ENCODE assay signal across 1 cellular context in the genomic region with DNA sequence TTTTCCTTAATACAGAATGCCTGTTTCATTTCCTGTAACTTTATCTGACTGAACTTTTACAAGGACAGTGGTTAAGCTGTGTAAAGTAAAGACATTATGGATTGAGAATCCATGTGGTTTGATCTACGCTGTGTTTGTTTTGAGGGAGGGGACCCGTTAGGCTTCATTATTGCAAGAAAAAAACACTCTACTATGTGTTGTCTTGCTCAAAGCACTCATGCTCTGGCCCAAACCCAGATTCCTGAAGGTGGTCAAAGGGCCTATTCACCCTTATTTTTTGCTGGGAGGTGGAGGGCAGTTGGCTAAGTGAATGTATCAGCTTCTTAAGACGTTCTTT.
TF ChIP-seq lines count a peak whose summit lies in the region.

No MANE protein-coding gene starts in this region.

TF ChIP-seq in GM23338, 12 proteins besides CTCF, POLR2A, EP300 and RAD21 (continued from another document):
- TF ChIP-seq NANOG (IDR thresholded peaks at IDR 0.05; ENCODE audit: borderline replicate concordance) (no peak), ZNF331 (CRISPR knock-in tag; IDR thresholded peaks at IDR 0.05; ENCODE audit: low read depth) (no peak), EZH2phosphoT487 (IDR thresholded peaks at IDR 0.05; ENCODE audit: unreplicated experiment) (no peak), CREB1 (CRISPR knock-in tag; IDR thresholded peaks at IDR 0.05; ENCODE audit: low read depth) (no peak), STAT1 (IDR thresholded peaks at IDR 0.05; ENCODE audit: unreplicated experiment) (no peak), POLR2AphosphoS5 (IDR thresholded peaks at IDR 0.05; ENCODE audit: low read depth) (no peak), ZNF114 (CRISPR knock-in tag; IDR thresholded peaks at IDR 0.05) (no peak), EZH2 (IDR thresholded peaks at IDR 0.05; ENCODE audit: low read depth, unreplicated experiment) (no peak)
- TF ChIP-seq, protein P1, sequence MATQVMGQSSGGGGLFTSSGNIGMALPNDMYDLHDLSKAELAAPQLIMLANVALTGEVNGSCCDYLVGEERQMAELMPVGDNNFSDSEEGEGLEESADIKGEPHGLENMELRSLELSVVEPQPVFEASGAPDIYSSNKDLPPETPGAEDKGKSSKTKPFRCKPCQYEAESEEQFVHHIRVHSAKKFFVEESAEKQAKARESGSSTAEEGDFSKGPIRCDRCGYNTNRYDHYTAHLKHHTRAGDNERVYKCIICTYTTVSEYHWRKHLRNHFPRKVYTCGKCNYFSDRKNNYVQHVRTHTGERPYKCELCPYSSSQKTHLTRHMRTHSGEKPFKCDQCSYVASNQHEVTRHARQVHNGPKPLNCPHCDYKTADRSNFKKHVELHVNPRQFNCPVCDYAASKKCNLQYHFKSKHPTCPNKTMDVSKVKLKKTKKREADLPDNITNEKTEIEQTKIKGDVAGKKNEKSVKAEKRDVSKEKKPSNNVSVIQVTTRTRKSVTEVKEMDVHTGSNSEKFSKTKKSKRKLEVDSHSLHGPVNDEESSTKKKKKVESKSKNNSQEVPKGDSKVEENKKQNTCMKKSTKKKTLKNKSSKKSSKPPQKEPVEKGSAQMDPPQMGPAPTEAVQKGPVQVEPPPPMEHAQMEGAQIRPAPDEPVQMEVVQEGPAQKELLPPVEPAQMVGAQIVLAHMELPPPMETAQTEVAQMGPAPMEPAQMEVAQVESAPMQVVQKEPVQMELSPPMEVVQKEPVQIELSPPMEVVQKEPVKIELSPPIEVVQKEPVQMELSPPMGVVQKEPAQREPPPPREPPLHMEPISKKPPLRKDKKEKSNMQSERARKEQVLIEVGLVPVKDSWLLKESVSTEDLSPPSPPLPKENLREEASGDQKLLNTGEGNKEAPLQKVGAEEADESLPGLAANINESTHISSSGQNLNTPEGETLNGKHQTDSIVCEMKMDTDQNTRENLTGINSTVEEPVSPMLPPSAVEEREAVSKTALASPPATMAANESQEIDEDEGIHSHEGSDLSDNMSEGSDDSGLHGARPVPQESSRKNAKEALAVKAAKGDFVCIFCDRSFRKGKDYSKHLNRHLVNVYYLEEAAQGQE (IDR thresholded peaks at IDR 0.05; ENCODE audit: unreplicated experiment): no peak
- TF ChIP-seq, protein P2, sequence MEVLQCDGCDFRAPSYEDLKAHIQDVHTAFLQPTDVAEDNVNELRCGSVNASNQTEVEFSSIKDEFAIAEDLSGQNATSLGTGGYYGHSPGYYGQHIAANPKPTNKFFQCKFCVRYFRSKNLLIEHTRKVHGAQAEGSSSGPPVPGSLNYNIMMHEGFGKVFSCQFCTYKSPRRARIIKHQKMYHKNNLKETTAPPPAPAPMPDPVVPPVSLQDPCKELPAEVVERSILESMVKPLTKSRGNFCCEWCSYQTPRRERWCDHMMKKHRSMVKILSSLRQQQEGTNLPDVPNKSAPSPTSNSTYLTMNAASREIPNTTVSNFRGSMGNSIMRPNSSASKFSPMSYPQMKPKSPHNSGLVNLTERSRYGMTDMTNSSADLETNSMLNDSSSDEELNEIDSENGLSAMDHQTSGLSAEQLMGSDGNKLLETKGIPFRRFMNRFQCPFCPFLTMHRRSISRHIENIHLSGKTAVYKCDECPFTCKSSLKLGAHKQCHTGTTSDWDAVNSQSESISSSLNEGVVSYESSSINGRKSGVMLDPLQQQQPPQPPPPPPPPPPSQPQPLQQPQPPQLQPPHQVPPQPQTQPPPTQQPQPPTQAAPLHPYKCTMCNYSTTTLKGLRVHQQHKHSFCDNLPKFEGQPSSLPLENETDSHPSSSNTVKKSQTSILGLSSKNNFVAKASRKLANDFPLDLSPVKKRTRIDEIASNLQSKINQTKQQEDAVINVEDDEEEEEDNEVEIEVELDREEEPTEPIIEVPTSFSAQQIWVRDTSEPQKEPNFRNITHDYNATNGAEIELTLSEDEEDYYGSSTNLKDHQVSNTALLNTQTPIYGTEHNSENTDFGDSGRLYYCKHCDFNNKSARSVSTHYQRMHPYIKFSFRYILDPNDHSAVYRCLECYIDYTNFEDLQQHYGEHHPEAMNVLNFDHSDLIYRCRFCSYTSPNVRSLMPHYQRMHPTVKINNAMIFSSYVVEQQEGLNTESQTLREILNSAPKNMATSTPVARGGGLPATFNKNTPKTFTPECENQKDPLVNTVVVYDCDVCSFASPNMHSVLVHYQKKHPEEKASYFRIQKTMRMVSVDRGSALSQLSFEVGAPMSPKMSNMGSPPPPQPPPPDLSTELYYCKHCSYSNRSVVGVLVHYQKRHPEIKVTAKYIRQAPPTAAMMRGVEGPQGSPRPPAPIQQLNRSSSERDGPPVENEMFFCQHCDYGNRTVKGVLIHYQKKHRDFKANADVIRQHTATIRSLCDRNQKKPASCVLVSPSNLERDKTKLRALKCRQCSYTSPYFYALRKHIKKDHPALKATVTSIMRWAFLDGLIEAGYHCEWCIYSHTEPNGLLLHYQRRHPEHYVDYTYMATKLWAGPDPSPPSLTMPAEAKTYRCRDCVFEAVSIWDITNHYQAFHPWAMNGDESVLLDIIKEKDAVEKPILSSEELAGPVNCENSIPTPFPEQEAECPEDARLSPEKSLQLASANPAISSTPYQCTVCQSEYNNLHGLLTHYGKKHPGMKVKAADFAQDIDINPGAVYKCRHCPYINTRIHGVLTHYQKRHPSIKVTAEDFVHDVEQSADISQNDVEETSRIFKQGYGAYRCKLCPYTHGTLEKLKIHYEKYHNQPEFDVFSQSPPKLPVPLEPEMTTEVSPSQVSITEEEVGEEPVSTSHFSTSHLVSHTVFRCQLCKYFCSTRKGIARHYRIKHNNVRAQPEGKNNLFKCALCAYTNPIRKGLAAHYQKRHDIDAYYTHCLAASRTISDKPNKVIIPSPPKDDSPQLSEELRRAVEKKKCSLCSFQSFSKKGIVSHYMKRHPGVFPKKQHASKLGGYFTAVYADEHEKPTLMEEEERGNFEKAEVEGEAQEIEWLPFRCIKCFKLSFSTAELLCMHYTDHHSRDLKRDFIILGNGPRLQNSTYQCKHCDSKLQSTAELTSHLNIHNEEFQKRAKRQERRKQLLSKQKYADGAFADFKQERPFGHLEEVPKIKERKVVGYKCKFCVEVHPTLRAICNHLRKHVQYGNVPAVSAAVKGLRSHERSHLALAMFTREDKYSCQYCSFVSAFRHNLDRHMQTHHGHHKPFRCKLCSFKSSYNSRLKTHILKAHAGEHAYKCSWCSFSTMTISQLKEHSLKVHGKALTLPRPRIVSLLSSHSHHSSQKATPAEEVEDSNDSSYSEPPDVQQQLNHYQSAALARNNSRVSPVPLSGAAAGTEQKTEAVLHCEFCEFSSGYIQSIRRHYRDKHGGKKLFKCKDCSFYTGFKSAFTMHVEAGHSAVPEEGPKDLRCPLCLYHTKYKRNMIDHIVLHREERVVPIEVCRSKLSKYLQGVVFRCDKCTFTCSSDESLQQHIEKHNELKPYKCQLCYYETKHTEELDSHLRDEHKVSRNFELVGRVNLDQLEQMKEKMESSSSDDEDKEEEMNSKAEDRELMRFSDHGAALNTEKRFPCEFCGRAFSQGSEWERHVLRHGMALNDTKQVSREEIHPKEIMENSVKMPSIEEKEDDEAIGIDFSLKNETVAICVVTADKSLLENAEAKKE (CRISPR knock-in tag; IDR thresholded peaks at IDR 0.05): no peak
- TF ChIP-seq, protein P3, sequence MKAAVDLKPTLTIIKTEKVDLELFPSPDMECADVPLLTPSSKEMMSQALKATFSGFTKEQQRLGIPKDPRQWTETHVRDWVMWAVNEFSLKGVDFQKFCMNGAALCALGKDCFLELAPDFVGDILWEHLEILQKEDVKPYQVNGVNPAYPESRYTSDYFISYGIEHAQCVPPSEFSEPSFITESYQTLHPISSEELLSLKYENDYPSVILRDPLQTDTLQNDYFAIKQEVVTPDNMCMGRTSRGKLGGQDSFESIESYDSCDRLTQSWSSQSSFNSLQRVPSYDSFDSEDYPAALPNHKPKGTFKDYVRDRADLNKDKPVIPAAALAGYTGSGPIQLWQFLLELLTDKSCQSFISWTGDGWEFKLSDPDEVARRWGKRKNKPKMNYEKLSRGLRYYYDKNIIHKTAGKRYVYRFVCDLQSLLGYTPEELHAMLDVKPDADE (IDR thresholded peaks at IDR 0.05): no peak
